27 cellular contexts compared by ENCODE assay signal in genomic region chr19:49771674-49772139, GRCh38. TPM values are rescaled to one million over a fixed set of nuclear protein-coding genes. Genes with fewer than 3 reads are reported as not detected.
DNase-seq lines count a peak whose midpoint lies in the region; ATAC-seq and TF ChIP-seq lines count a peak whose summit lies in the region.
"Had no signal": no experiment of that assay in that cellular context is flagged by ENCODE, and none has a peak within 500 bp of the region (broad histone marks: within the 10 kb centered on the region; RNA-seq: fewer than 3 reads in every experiment).

No MANE protein-coding gene starts in this region.

- in situ Hi-C loops in transverse colon (cut with MboI; ENCODE audit: low pct_ligation_motif_present in 1 of 4, low pct_unique_long_range_greater_than_20kb in 1 of 4, low sequenced_read_pairs in 3 of 4) = no loop called here

- H3K27ac Mint-ChIP-seq in activated T-cell treated with anti-CD3 and anti-CD28 coated beads, Interleukin-2, amount 50 U/mL, for 24 hours = peak overlapping the region; percentile 44

- TF ChIP-seq EP300 in transverse colon (IDR thresholded peaks at IDR 0.05; ENCODE audit: low read depth) = no peak

- intact Hi-C loops in left colon (cut with DNase I, micrococcal nuclease) (no loop called here), transverse colon (cut with DNase I; ENCODE audit: low total_unique reads) (no loop called here)

- 87 to 97% methylated on average over 6 to 13 of the region's 13 CpGs for WGBS in transverse colon (ENCODE audit: low coverage in 1 of 2), 2 donors

- peaks cover 56% of the 10 kb centered on the region for H3K36me3 Mint-ChIP-seq in activated T-cell treated with anti-CD3 and anti-CD28 coated beads, Interleukin-2, amount 50 U/mL, for 24 hours (ENCODE audit: low read depth)

- no peaks in the 10 kb centered on the region for H3K27me3 Mint-ChIP-seq in activated T-cell treated with anti-CD3 and anti-CD28 coated beads, Interleukin-2, amount 50 U/mL, for 24 hours

- H3K9me3 ChIP-seq in transverse colon = no peaks in the 10 kb centered on the region
- H3K9me3 ChIP-seq: adrenal gland, breast epithelium, HAP-1, heart left ventricle had no signal

- H3K4me1 Mint-ChIP-seq in activated T-cell treated with anti-CD3 and anti-CD28 coated beads, Interleukin-2, amount 50 U/mL, for 24 hours (ENCODE audit: low read depth) = peaks cover 41% of the 10 kb centered on the region

- no peak overlapping the region for H3K4me3 Mint-ChIP-seq in activated T-cell treated with anti-CD3 and anti-CD28 coated beads, Interleukin-2, amount 50 U/mL, for 24 hours

- H3K9me3 Mint-ChIP-seq in activated T-cell treated with anti-CD3 and anti-CD28 coated beads, Interleukin-2, amount 50 U/mL, for 24 hours = no peaks in the 10 kb centered on the region

- TF ChIP-seq CTCF in transverse colon (IDR thresholded peaks at IDR 0.05) = no peak

- ATAC-seq in left colon (peak; percentile 63), HG03469 (IDR thresholded peaks at IDR 0.05; ENCODE audit: unreplicated experiment) (no peak), GM18517 (IDR thresholded peaks at IDR 0.05; ENCODE audit: unreplicated experiment) (no peak)
- ATAC-seq: heart left ventricle had no signal

- no peaks in the 10 kb centered on the region for H3K27me3 ChIP-seq in transverse colon
- H3K27me3 ChIP-seq: adrenal gland, breast epithelium, heart left ventricle had no signal

- H3K27ac ChIP-seq in transverse colon = no peak overlapping the region
- H3K27ac ChIP-seq: adrenal gland, breast epithelium, coronary artery, heart left ventricle had no signal

- no peaks in the 10 kb centered on the region for H3K36me3 ChIP-seq in transverse colon
- H3K36me3 ChIP-seq: adrenal gland, breast epithelium, HAP-1 had no signal

- H3K4me3 ChIP-seq in transverse colon = no peak overlapping the region
- H3K4me3 ChIP-seq: adrenal gland, breast epithelium, coronary artery, HAP-1, heart left ventricle had no signal

- DNase-seq in activated T-cell treated with anti-CD3 and anti-CD28 coated beads, Interleukin-2, amount 50 U/mL, for 24 hours = no peak
- no peak for DNase-seq in activated T-cell treated with anti-CD3 and anti-CD28 coated beads, Interleukin-2, amount 50 U/mL, for 48 hours
- peak in 1 of 2 donors; percentile 38 for DNase-seq in left colon
- DNase-seq in transverse colon = peak; percentile 45
- DNase-seq: 8988T; activated CD4-positive, alpha-beta T cell treated with anti-CD3 and anti-CD28 coated beads for 48 hours; activated CD8-positive, alpha-beta memory T cell treated with anti-CD3 and anti-CD28 coated beads, Interleukin-2, amount 50 U/mL, for 4 hours; activated gamma-delta T cell; adrenal gland; AML-193; heart left ventricle; Karpas-422; NCI-H187; NCI-H2227 treated with DMSO at 0.1 percent for 48 hours; NCI-H82; nucleus accumbens; OCI-M1; retina; SHP77 treated with DMSO at 0.1 percent for 48 hours; stimulated activated CD4-positive, alpha-beta T cell treated with anti-CD3 and anti-CD28 coated beads, Interleukin-4, amount 100 ng/mL, for 4 hours had no signal

- no peak for TF ChIP-seq POLR2A in transverse colon (IDR thresholded peaks at IDR 0.05)

- H3K4me1 ChIP-seq in transverse colon = peaks cover 13 to 26% (median 21%) of the 10 kb centered on the region in 4 donors

RNA-seq across cellular contexts. Expression of gene AP2A1, which starts 4.9 kb away (rescaled TPM):
- total RNA-seq in left colon = 10 to 100 TPM; 71.2 to 72.9 TPM
- 100 to 1,000 TPM in 2 of 4 donors, 10 to 100 TPM in 2; 71.1 to 125 (median 93.0) TPM for total RNA-seq in transverse colon

RNA-seq across cellular contexts. Expression of gene TSKS, which starts 8.6 kb away (rescaled TPM):
- total RNA-seq in left colon (under 1 TPM; 0.21 to 0.22 TPM), transverse colon (10 to 100 TPM in 1 of 4 donors, under 1 TPM in 2, not detected in 1; 0.32 to 12.7 (median 0.82) TPM)
- total RNA-seq: endothelial cell of umbilical vein, HT1080 had no signal

RNA-seq across cellular contexts. Expression of gene FUZ, which starts 41.4 kb away (rescaled TPM):
- total RNA-seq in left colon = 1 to 10 TPM; 7.6 to 10.0 TPM
- 10 to 100 TPM; 10.2 to 20.1 (median 13.1) TPM for total RNA-seq in transverse colon

RNA-seq across cellular contexts. Expression of gene MED25, which starts 46.4 kb away (rescaled TPM):
- total RNA-seq in left colon = 10 to 100 TPM; 52.6 to 52.8 TPM
- total RNA-seq in transverse colon = 10 to 100 TPM; 26.9 to 46.6 (median 38.7) TPM
